In the genomic region with DNA sequence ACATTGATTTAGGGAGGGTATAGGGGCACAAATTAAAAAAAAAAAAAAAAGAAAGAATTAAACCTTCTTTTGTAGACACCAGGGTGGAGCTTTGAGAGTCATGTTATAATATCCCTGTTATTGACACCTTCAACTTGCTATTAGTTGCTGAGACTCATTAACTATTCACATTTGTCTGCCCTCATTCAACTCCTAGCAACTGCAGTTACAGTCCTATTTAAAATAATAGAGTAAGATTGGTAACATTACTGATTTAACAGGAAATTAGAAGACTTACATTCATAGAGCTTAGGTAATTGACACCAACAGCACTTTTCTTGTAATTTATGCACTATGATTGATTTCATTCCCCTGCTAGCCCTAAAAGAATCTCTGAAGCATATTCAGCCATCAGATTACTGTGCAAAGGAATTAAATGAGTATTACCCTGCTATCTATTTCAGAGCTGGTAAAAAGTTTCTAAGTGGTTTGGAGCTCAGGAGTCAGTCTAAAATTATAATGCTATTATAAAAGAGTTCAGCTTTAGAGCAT, we compare ENCODE assay signal across 2 cellular contexts.
TF ChIP-seq lines count a peak whose summit lies in the region.

No MANE protein-coding gene starts in this region.

TF ChIP-seq in SK-N-SH, 30 proteins besides CTCF, POLR2A, EP300 and RAD21 (continued from another document):
- TF ChIP-seq, protein P1, sequence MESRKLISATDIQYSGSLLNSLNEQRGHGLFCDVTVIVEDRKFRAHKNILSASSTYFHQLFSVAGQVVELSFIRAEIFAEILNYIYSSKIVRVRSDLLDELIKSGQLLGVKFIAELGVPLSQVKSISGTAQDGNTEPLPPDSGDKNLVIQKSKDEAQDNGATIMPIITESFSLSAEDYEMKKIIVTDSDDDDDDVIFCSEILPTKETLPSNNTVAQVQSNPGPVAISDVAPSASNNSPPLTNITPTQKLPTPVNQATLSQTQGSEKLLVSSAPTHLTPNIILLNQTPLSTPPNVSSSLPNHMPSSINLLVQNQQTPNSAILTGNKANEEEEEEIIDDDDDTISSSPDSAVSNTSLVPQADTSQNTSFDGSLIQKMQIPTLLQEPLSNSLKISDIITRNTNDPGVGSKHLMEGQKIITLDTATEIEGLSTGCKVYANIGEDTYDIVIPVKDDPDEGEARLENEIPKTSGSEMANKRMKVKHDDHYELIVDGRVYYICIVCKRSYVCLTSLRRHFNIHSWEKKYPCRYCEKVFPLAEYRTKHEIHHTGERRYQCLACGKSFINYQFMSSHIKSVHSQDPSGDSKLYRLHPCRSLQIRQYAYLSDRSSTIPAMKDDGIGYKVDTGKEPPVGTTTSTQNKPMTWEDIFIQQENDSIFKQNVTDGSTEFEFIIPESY (IDR thresholded peaks at IDR 0.05; ENCODE audit: borderline replicate concordance, low read depth) = no peak
- TF ChIP-seq CHD2 (IDR thresholded peaks at IDR 0.05; ENCODE audit: low read length, partially characterized antibody) = no peak
- TF ChIP-seq, protein P2, sequence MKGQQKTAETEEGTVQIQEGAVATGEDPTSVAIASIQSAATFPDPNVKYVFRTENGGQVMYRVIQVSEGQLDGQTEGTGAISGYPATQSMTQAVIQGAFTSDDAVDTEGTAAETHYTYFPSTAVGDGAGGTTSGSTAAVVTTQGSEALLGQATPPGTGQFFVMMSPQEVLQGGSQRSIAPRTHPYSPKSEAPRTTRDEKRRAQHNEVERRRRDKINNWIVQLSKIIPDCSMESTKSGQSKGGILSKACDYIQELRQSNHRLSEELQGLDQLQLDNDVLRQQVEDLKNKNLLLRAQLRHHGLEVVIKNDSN (IDR thresholded peaks at IDR 0.05; ENCODE audit: borderline replicate concordance, low read depth) = no peak
- no peak for TF ChIP-seq TCF12 (IDR thresholded peaks at IDR 0.05)
- no peak for TF ChIP-seq TAF1 (IDR thresholded peaks at IDR 0.05; ENCODE audit: borderline replicate concordance, low read depth, low read length)
- TF ChIP-seq RFX5 (IDR thresholded peaks at IDR 0.05; ENCODE audit: low read length) = no peak
- no peak for TF ChIP-seq FOSL2 (IDR thresholded peaks at IDR 0.05; ENCODE audit: borderline replicate concordance, low read depth)
- no peak for TF ChIP-seq FOXM1 (IDR thresholded peaks at IDR 0.05; ENCODE audit: low read depth)
- no peak for TF ChIP-seq TEAD4 (IDR thresholded peaks at IDR 0.05; ENCODE audit: borderline replicate concordance, insufficient read depth)
TF ChIP-seq in SK-N-SH: peak in this region for 0.

TF ChIP-seq in SK-N-SH treated with all-trans-retinoic acid at 6 μM for 48 hours, 23 proteins besides CTCF, POLR2A, EP300 and RAD21 (continued from another document):
- TF ChIP-seq, protein P3, sequence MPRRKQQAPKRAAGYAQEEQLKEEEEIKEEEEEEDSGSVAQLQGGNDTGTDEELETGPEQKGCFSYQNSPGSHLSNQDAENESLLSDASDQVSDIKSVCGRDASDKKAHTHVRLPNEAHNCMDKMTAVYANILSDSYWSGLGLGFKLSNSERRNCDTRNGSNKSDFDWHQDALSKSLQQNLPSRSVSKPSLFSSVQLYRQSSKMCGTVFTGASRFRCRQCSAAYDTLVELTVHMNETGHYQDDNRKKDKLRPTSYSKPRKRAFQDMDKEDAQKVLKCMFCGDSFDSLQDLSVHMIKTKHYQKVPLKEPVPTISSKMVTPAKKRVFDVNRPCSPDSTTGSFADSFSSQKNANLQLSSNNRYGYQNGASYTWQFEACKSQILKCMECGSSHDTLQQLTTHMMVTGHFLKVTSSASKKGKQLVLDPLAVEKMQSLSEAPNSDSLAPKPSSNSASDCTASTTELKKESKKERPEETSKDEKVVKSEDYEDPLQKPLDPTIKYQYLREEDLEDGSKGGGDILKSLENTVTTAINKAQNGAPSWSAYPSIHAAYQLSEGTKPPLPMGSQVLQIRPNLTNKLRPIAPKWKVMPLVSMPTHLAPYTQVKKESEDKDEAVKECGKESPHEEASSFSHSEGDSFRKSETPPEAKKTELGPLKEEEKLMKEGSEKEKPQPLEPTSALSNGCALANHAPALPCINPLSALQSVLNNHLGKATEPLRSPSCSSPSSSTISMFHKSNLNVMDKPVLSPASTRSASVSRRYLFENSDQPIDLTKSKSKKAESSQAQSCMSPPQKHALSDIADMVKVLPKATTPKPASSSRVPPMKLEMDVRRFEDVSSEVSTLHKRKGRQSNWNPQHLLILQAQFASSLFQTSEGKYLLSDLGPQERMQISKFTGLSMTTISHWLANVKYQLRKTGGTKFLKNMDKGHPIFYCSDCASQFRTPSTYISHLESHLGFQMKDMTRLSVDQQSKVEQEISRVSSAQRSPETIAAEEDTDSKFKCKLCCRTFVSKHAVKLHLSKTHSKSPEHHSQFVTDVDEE (CRISPR knock-in tag; IDR thresholded peaks at IDR 0.05) = no peak
- TF ChIP-seq TCF4 (CRISPR knock-in tag; IDR thresholded peaks at IDR 0.05; ENCODE audit: borderline replicate concordance) (no peak), ZC3H10 (CRISPR knock-in tag; IDR thresholded peaks at IDR 0.05) (no peak), ZNF8 (CRISPR knock-in tag; IDR thresholded peaks at IDR 0.05) (no peak), ZFP30 (CRISPR knock-in tag; IDR thresholded peaks at IDR 0.05) (no peak), GLIS3 (CRISPR knock-in tag; IDR thresholded peaks at IDR 0.05) (no peak), ZNF70 (CRISPR knock-in tag; IDR thresholded peaks at IDR 0.05) (no peak), TOX (CRISPR knock-in tag; IDR thresholded peaks at IDR 0.05; ENCODE audit: borderline replicate concordance) (no peak), CSDC2 (CRISPR knock-in tag; IDR thresholded peaks at IDR 0.05) (no peak), ESRRG (CRISPR knock-in tag; IDR thresholded peaks at IDR 0.05) (no peak)
- TF ChIP-seq, protein P4, sequence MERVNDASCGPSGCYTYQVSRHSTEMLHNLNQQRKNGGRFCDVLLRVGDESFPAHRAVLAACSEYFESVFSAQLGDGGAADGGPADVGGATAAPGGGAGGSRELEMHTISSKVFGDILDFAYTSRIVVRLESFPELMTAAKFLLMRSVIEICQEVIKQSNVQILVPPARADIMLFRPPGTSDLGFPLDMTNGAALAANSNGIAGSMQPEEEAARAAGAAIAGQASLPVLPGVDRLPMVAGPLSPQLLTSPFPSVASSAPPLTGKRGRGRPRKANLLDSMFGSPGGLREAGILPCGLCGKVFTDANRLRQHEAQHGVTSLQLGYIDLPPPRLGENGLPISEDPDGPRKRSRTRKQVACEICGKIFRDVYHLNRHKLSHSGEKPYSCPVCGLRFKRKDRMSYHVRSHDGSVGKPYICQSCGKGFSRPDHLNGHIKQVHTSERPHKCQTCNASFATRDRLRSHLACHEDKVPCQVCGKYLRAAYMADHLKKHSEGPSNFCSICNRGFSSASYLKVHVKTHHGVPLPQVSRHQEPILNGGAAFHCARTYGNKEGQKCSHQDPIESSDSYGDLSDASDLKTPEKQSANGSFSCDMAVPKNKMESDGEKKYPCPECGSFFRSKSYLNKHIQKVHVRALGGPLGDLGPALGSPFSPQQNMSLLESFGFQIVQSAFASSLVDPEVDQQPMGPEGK (CRISPR knock-in tag; IDR thresholded peaks at IDR 0.05; ENCODE audit: borderline replicate concordance) = no peak
- TF ChIP-seq, protein P5, sequence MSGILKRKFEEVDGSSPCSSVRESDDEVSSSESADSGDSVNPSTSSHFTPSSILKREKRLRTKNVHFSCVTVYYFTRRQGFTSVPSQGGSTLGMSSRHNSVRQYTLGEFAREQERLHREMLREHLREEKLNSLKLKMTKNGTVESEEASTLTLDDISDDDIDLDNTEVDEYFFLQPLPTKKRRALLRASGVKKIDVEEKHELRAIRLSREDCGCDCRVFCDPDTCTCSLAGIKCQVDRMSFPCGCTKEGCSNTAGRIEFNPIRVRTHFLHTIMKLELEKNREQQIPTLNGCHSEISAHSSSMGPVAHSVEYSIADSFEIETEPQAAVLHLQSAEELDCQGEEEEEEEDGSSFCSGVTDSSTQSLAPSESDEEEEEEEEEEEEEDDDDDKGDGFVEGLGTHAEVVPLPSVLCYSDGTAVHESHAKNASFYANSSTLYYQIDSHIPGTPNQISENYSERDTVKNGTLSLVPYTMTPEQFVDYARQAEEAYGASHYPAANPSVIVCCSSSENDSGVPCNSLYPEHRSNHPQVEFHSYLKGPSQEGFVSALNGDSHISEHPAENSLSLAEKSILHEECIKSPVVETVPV (CRISPR knock-in tag; IDR thresholded peaks at IDR 0.05) = no peak
TF ChIP-seq in SK-N-SH treated with all-trans-retinoic acid at 6 μM for 48 hours: peak in this region for 0.
